13 cellular contexts compared by ENCODE assay signal in the genomic region with DNA sequence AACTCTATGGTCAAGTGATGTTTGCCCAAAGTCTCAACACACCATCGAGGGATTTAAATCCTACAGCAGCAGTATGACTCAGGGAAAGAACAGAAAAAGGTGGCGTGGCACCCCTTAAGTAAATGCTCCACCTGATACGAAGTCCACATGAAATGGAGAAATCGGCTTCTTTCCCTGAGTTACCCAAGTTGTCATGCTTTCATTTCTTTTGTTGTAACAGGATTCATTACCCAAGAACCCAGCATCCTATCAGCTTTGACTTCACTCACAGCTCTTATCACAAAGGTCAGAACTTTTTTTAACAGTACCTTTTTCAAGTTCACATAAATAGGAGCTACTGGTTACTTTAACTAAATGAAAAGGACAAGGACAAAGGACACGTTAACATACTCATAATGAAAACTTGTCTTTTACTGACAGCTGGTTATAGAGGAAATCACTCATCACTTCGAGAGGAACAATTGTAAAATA.
DNase-seq lines count a peak whose midpoint lies in the region; ATAC-seq and TF ChIP-seq lines count a peak whose summit lies in the region.
"Had no signal": no experiment of that assay in that cellular context is flagged by ENCODE, and none has a peak within 500 bp of the region (broad histone marks: within the 10 kb centered on the region; RNA-seq: fewer than 3 reads in every experiment).

No MANE protein-coding gene starts in this region.

- intact Hi-C loops in activated CD8-positive, alpha-beta T cell treated with anti-CD3 and anti-CD28 coated beads for 36 hours (cut with micrococcal nuclease) = loop anchor here (5.0 kb wide), 1 partner anchor 37 kb away; no protein-coding TSS in a partner anchor
- intact Hi-C loops in left lung (cut with DNase I) = no loop called here

- ATAC-seq in activated CD8-positive, alpha-beta T cell treated with anti-CD3 and anti-CD28 coated beads for 36 hours = peak; percentile 43
- ATAC-seq in left lung = peak; percentile 50
- ATAC-seq in stimulated activated naive CD8-positive, alpha-beta T cell treated with anti-CD3 and anti-CD28 coated beads, Interleukin-15, Interleukin-2, amounts not matched to agents 100 U/mL and 50 U/mL, for 24 hours = peak; percentile 26

- H3F3A ChIP-seq in smooth muscle cell (ENCODE audit: low read depth) = peaks cover 9% of the 10 kb centered on the region
- H3F3A ChIP-seq in GM23248 (ENCODE audit: insufficient read depth) = peaks cover 11% of the 10 kb centered on the region

- H3K9me3 ChIP-seq in left lung (no peaks in the 10 kb centered on the region), smooth muscle cell (replicated peaks; ENCODE audit: low read depth) (no peaks in the 10 kb centered on the region), GM23248 (ENCODE audit: low read depth) (no peaks in the 10 kb centered on the region)
- H3K9me3 ChIP-seq: SJSA1 had no signal

- WGBS in smooth muscle cell (ENCODE audit: low lambda C conversion rate) = 93% methylated on average over 6 of the region's 6 CpGs
- 92% methylated on average over 6 of the region's 6 CpGs for WGBS in GM23248 (ENCODE audit: low coverage in 1 of 2, low lambda C conversion rate in 2 of 2, missing lambda C conversion rate in 2 of 2), 2 experiments

- DNase-seq in HL-60 (ENCODE audit: low read depth in 1 of 2, low spot score in 1 of 2) (no peak), left lung (no peak), smooth muscle cell (lab: John Stamatoyannopoulos, UW; ENCODE audit: unreplicated experiment) (no peak), anterior cingulate cortex (lab: John Stamatoyannopoulos, UW) (no peak), GM23248 (no peak)
- DNase-seq in activated CD8-positive, alpha-beta T cell treated with anti-CD3 and anti-CD28 coated beads for 36 hours = no peak
- DNase-seq in stimulated activated naive CD8-positive, alpha-beta T cell treated with anti-CD3 and anti-CD28 coated beads, Interleukin-15, Interleukin-2, amounts not matched to agents 100 U/mL and 50 U/mL, for 24 hours = no peak
- DNase-seq: activated B cell treated with CpG ODN at 0.5 μM for 24 hours, activated gamma-delta T cell treated with Interleukin-2 at 50 U/mL for 16 hours, Kasumi-1, NCI-H187 treated with DMSO at 0.1 percent for 48 hours, NCI-H82 had no signal

- peaks cover 9% of the 10 kb centered on the region for H4K20me1 ChIP-seq in smooth muscle cell (ENCODE audit: low read depth)
- H4K20me1 ChIP-seq in GM23248 (ENCODE audit: insufficient read depth) = no peaks in the 10 kb centered on the region

- H3K4me3 Mint-ChIP-seq in activated CD8-positive, alpha-beta T cell treated with anti-CD3 and anti-CD28 coated beads for 36 hours = no peak overlapping the region
- H3K4me3 Mint-ChIP-seq: activated B cell treated with CpG ODN at 0.5 μM for 24 hours had no signal

- H3K4me2 ChIP-seq in smooth muscle cell (no peak overlapping the region), GM23248 (ENCODE audit: unreplicated experiment) (no peak overlapping the region)

- H3K4me1 Mint-ChIP-seq in activated CD8-positive, alpha-beta T cell treated with anti-CD3 and anti-CD28 coated beads for 36 hours (ENCODE audit: low read depth) = peaks cover 86% of the 10 kb centered on the region

- H3K4me3 ChIP-seq in HL-60 (replicated peaks; ENCODE audit: insufficient read depth, low read length) (no peak overlapping the region), left lung (no peak overlapping the region), smooth muscle cell (no peak overlapping the region), GM23248 (no peak overlapping the region)
- H3K4me3 ChIP-seq: SJSA1 had no signal

- peak overlapping the region; percentile 64 for H3K27ac Mint-ChIP-seq in activated CD8-positive, alpha-beta T cell treated with anti-CD3 and anti-CD28 coated beads for 36 hours
- H3K27ac Mint-ChIP-seq: activated B cell treated with CpG ODN at 0.5 μM for 24 hours had no signal

- H3K27me3 ChIP-seq in HL-60 (ENCODE audit: insufficient read depth, poor library complexity, severe bottlenecking) (no peaks in the 10 kb centered on the region), left lung (no peaks in the 10 kb centered on the region), smooth muscle cell (ENCODE audit: low read depth) (no peaks in the 10 kb centered on the region), GM23248 (replicated peaks; ENCODE audit: insufficient read depth) (no peaks in the 10 kb centered on the region)
- H3K27me3 ChIP-seq: SJSA1 had no signal

- H3K79me2 ChIP-seq in smooth muscle cell (ENCODE audit: low read depth) = peaks cover 5% of the 10 kb centered on the region
- H3K79me2 ChIP-seq in GM23248 (ENCODE audit: insufficient read depth) = no peaks in the 10 kb centered on the region; the same call in 1 of the 2 replicates

- POLR2A ChIA-PET in activated CD8-positive, alpha-beta T cell treated with anti-CD3 and anti-CD28 coated beads for 36 hours (lab: Charles Lee) = interaction anchor here (0.9 to 2.1 kb wide), 5 partner anchors 14 to 365 kb away, joined by 3 to 7 read pairs (median 4); a partner anchor contains a TSS

- no peaks in the 10 kb centered on the region for H3K9me2 ChIP-seq in GM23248 (ENCODE audit: insufficient read depth)

- H3K9me3 Mint-ChIP-seq in activated CD8-positive, alpha-beta T cell treated with anti-CD3 and anti-CD28 coated beads for 36 hours = no peaks in the 10 kb centered on the region
- H3K9me3 Mint-ChIP-seq: activated B cell treated with CpG ODN at 0.5 μM for 24 hours had no signal

- TF ChIP-seq CTCF in HL-60 (IDR thresholded peaks at IDR 0.05; ENCODE audit: insufficient read depth, low read length) (no peak), left lung (IDR thresholded peaks at IDR 0.05) (no peak), smooth muscle cell (IDR thresholded peaks at IDR 0.05; ENCODE audit: borderline replicate concordance, insufficient read depth, poor library complexity, severe bottlenecking) (no peak)
- no peak for TF ChIP-seq CTCF in activated CD8-positive, alpha-beta T cell treated with anti-CD3 and anti-CD28 coated beads for 36 hours (IDR thresholded peaks at IDR 0.05)

- H3K36me3 Mint-ChIP-seq in activated CD8-positive, alpha-beta T cell treated with anti-CD3 and anti-CD28 coated beads for 36 hours (ENCODE audit: low read depth) = peaks cover 61% of the 10 kb centered on the region

- H3K36me3 ChIP-seq in left lung (peaks cover 0 to 12% of the 10 kb centered on the region in 2 donors), smooth muscle cell (ENCODE audit: low read depth) (no peaks in the 10 kb centered on the region), GM23248 (ENCODE audit: low read depth) (no peaks in the 10 kb centered on the region)

- H3K27ac ChIP-seq in HL-60 (replicated peaks) (peak overlapping the region; percentile 18; the same call in 1 of the 2 replicates), left lung (peak overlapping the region in 1 of 2 donors; percentile 89), smooth muscle cell (ENCODE audit: low read depth) (no peak overlapping the region), GM23248 (no peak overlapping the region)
- H3K27ac ChIP-seq: SJSA1 had no signal

- CTCF ChIA-PET in activated CD8-positive, alpha-beta T cell treated with anti-CD3 and anti-CD28 coated beads for 36 hours (lab: Charles Lee) = interaction anchor here (0.9 to 8.9 kb wide), 10 partner anchors 9 to 286 kb away, joined by 3 to 57 read pairs (median 4); no protein-coding TSS in a partner anchor

- H2AFZ ChIP-seq in smooth muscle cell (ENCODE audit: low read depth) (no peak overlapping the region), GM23248 (no peak overlapping the region)

- H3K4me1 ChIP-seq in left lung = peaks cover 25 to 96% of the 10 kb centered on the region in 2 donors
- H3K4me1 ChIP-seq in smooth muscle cell (ENCODE audit: low read depth) = peaks cover 5% of the 10 kb centered on the region
- peaks cover 12% of the 10 kb centered on the region for H3K4me1 ChIP-seq in GM23248 (ENCODE audit: insufficient read depth)

- no peak overlapping the region for H3K9ac ChIP-seq in smooth muscle cell (ENCODE audit: low read depth)
- H3K9ac ChIP-seq in GM23248 = no peak overlapping the region

- in situ Hi-C loops in GM23248 (cut with MboI) = no loop called here

- no peaks in the 10 kb centered on the region for H3K27me3 Mint-ChIP-seq in activated CD8-positive, alpha-beta T cell treated with anti-CD3 and anti-CD28 coated beads for 36 hours
- H3K27me3 Mint-ChIP-seq: activated B cell treated with CpG ODN at 0.5 μM for 24 hours had no signal
